Comparison of ENCODE assay signal across 10 cellular contexts in genomic region chr4:169272265-169272886, GRCh38.
DNase-seq lines count a peak whose midpoint lies in the region; ATAC-seq and TF ChIP-seq lines count a peak whose summit lies in the region.
"Had no signal": no experiment of that assay in that cellular context is flagged by ENCODE, and none has a peak within 500 bp of the region (broad histone marks: within the 10 kb centered on the region; RNA-seq: fewer than 3 reads in every experiment).

No MANE protein-coding gene starts in this region.

- peaks cover 15% of the 10 kb centered on the region for H4K20me1 ChIP-seq in BLaER1

- no peak overlapping the region for H3K9ac ChIP-seq in BLaER1

- H3K27me3 ChIP-seq in BLaER1, result no peaks in the 10 kb centered on the region

- H3K4me1 ChIP-seq in BLaER1, result peaks cover 45% of the 10 kb centered on the region

- no peaks in the 10 kb centered on the region for H3K36me3 ChIP-seq in BLaER1

- ATAC-seq in GM21529 (IDR thresholded peaks at IDR 0.05; ENCODE audit: unreplicated experiment) (peak; percentile 16), GM18517 (IDR thresholded peaks at IDR 0.05; ENCODE audit: unreplicated experiment) (no peak), HG03039 (IDR thresholded peaks at IDR 0.05; ENCODE audit: unreplicated experiment) (no peak)
- ATAC-seq: activated CD8-positive, alpha-beta T cell treated with anti-CD3 and anti-CD28 coated beads, Interleukin-2, amount 10 ng/mL, durations not matched to agents 7 days and 5 days had no signal

- DNase-seq in kidney glomerular epithelial cell (lab: John Stamatoyannopoulos, UW), result peak; percentile 56
- DNase-seq in activated effector memory CD4-positive, alpha-beta T cell treated with Interleukin-2 at 50 U/mL for 16 hours, result no peak
- DNase-seq in stimulated activated CD4-positive, alpha-beta T cell treated with anti-CD3 and anti-CD28 coated beads, Interleukin-4, amount 100 ng/mL, for 1 hour, result no peak
- DNase-seq: activated CD8-positive, alpha-beta T cell treated with anti-CD3 and anti-CD28 coated beads, Interleukin-2, amount 10 ng/mL, durations not matched to agents 7 days and 5 days; NCI-H1048 had no signal

- peak overlapping the region; percentile 90 for H3K4me2 ChIP-seq in BLaER1

- H3K27ac ChIP-seq in BLaER1 (no peak overlapping the region), VCaP (peak overlapping the region; percentile 99)

- H3K9me3 ChIP-seq in BLaER1, result no peaks in the 10 kb centered on the region

- TF ChIP-seq CTCF in VCaP (conservative IDR thresholded peaks at IDR 0.05), result no peak

- H3K4me3 ChIP-seq in BLaER1, result no peak overlapping the region
